12 cellular contexts compared by ENCODE assay signal in genomic region chr7:55066479-55066878, GRCh38. TPM values are rescaled to one million over a fixed set of nuclear protein-coding genes. Genes with fewer than 3 reads are reported as not detected.
A peak's percentile ranks its signal among the peaks of the same experiment; 100 is the strongest.
DNase-seq lines count a peak whose midpoint lies in the region; ATAC-seq and TF ChIP-seq lines count a peak whose summit lies in the region.
"Had no signal": no experiment of that assay in that cellular context is flagged by ENCODE, and none has a peak within 500 bp of the region (broad histone marks: within the 10 kb centered on the region; RNA-seq: fewer than 3 reads in every experiment).

No MANE protein-coding gene starts in this region.

- no TSS peak for BruUV-seq in MCF 10A (replicated peaks; lab: Mats Ljungman, UMichigan)

- WGBS in HUES64, result 58% methylated on average over 6 of the region's 6 CpGs

- no peaks in the 10 kb centered on the region for H3K36me3 ChIP-seq in HUES64 (ENCODE audit: insufficient read depth, low read length)
- H3K36me3 ChIP-seq in lower lobe of right lung, result no peaks in the 10 kb centered on the region
- no peaks in the 10 kb centered on the region for H3K36me3 ChIP-seq in thoracic aorta

- ATAC-seq in lower lobe of right lung (peak; percentile 32 to 57), thoracic aorta (ENCODE audit: insufficient number of reproducible peaks, low FRiP score, low read depth) (no peak), GM19467 (IDR thresholded peaks at IDR 0.05; ENCODE audit: unreplicated experiment) (no peak), GM21528 (IDR thresholded peaks at IDR 0.05; ENCODE audit: low FRiP score, unreplicated experiment) (no peak)

- no peaks in the 10 kb centered on the region for H3K9me3 Mint-ChIP-seq in MCF 10A (ENCODE audit: unreplicated experiment)
- H3K9me3 Mint-ChIP-seq: activated T-cell treated with anti-CD3 and anti-CD28 coated beads, Interleukin-2, amount 50 U/mL, for 72 hours had no signal

- intact Hi-C loops in MCF 10A (cut with micrococcal nuclease), result loop anchor here (5.0 kb wide), 3 partner anchors 99 to 294 kb away; no protein-coding TSS in a partner anchor
- intact Hi-C loops in lower lobe of right lung (cut with DNase I), result no loop called here

- H3K4me1 Mint-ChIP-seq in MCF 10A (ENCODE audit: insufficient read depth, unreplicated experiment), result peaks cover 72% of the 10 kb centered on the region

- TF ChIP-seq CTCF in MCF 10A (IDR thresholded peaks at IDR 0.05; ENCODE audit: unreplicated experiment) (no peak), lower lobe of right lung (IDR thresholded peaks at IDR 0.05) (no peak), thoracic aorta (IDR thresholded peaks at IDR 0.05) (no peak)

- H3K4me3 Mint-ChIP-seq in MCF 10A (ENCODE audit: unreplicated experiment), result peak overlapping the region; percentile 63
- H3K4me3 Mint-ChIP-seq: activated T-cell treated with anti-CD3 and anti-CD28 coated beads, Interleukin-2, amount 50 U/mL, for 72 hours had no signal

- no peaks in the 10 kb centered on the region for H3K9me3 ChIP-seq in HUES64 (ENCODE audit: insufficient read depth, low read depth, low read length)
- H3K9me3 ChIP-seq in lower lobe of right lung, result no peaks in the 10 kb centered on the region
- no peaks in the 10 kb centered on the region for H3K9me3 ChIP-seq in thoracic aorta

- H3K4me3 ChIP-seq in HUES64 (ENCODE audit: low read length) (no peak overlapping the region), lower lobe of right lung (no peak overlapping the region), thoracic aorta (peak overlapping the region; percentile 45)
- H3K4me3 ChIP-seq: lung had no signal

- CTCF ChIA-PET in MCF 10A (lab: Yijun Ruan, JAX), result interaction anchor here (0.6 to 2.3 kb wide), 9 partner anchors 9 to 293 kb away, joined by 3 to 9 read pairs (median 4); no protein-coding TSS in a partner anchor

- DNase-seq in MCF 10A (ENCODE audit: unreplicated experiment) (no peak), lower lobe of right lung (no peak), thoracic aorta (ENCODE audit: low spot score) (no peak), NCI-H510A (lab: John Stamatoyannopoulos, UW) (no peak), activated T-cell treated with anti-CD3 and anti-CD28 coated beads for 4 hours (no peak)
- DNase-seq: activated T-cell treated with anti-CD3 and anti-CD28 coated beads, Interleukin-2, amount 50 U/mL, for 72 hours; effector memory CD4-positive, alpha-beta T cell; T-helper 2 cell had no signal

- H3K9ac ChIP-seq in HUES64 (ENCODE audit: low read depth, low read length), result peak overlapping the region; percentile 54; the same call in 1 of the 2 replicates

- POLR2A ChIA-PET in MCF 10A (lab: Yijun Ruan, JAX), result interaction anchor here (0.9 to 3.5 kb wide), 15 partner anchors 7 to 278 kb away, joined by 4 to 57 read pairs (median 11); partner anchors contain the start of gene EGFR

- peak overlapping the region; percentile 93 for H3K27ac Mint-ChIP-seq in MCF 10A (ENCODE audit: low read depth, unreplicated experiment)
- H3K27ac Mint-ChIP-seq: activated T-cell treated with anti-CD3 and anti-CD28 coated beads, Interleukin-2, amount 50 U/mL, for 72 hours had no signal

- H3K27ac ChIP-seq in HUES64 (ENCODE audit: low read depth, low read length) (peak overlapping the region; percentile 78), lower lobe of right lung (peak overlapping the region; percentile 72), thoracic aorta (peak overlapping the region; percentile 67 to 81)

- H3K36me3 Mint-ChIP-seq in MCF 10A (ENCODE audit: insufficient read depth, unreplicated experiment), result peaks cover 79% of the 10 kb centered on the region

- H3K27me3 Mint-ChIP-seq in MCF 10A (ENCODE audit: insufficient read depth, unreplicated experiment), result no peaks in the 10 kb centered on the region

- H3K27me3 ChIP-seq in HUES64 (ENCODE audit: insufficient read depth, low read length) (no peaks in the 10 kb centered on the region), lower lobe of right lung (ENCODE audit: low read depth) (no peaks in the 10 kb centered on the region), thoracic aorta (replicated peaks; ENCODE audit: insufficient read depth) (no peaks in the 10 kb centered on the region)

- H3K4me1 ChIP-seq in HUES64 (ENCODE audit: insufficient read depth, low read length) (peaks cover 31% of the 10 kb centered on the region), lower lobe of right lung (peaks cover 30% of the 10 kb centered on the region), thoracic aorta (ENCODE audit: control insufficient read depth in 1 of 2, low read depth in 2 of 2) (peaks cover 25 to 33% of the 10 kb centered on the region in 2 donors)

RNA-seq across cellular contexts. Expression of gene EGFR, which starts 47.7 kb away (rescaled TPM):
- 1.9 TPM for polyA plus RNA-seq in HUES64 (2013, experiment 1 of 2)
- polyA plus RNA-seq in HUES64 (2013, experiment 2 of 2), result 2.9 TPM
- total RNA-seq in MCF 10A (2022) (371 and 448 TPM in 2 replicates), lower lobe of right lung (62.7 TPM), thoracic aorta (10 to 100 TPM; 54.8 to 56.7 TPM)

Comparison
In these comparisons a context has a peak if more than half of its experiments do, and no peak if none do; other contexts are left out.
1. ATAC-seq: peak in lower lobe of right lung (2 of 2); none in thoracic aorta (single experiment), GM19467 (single experiment) and GM21528 (single experiment).
2. Peak in every context shown above with its lines, with median percentiles within 50 percentile points of each other: H3K27ac ChIP-seq.